2 cellular contexts compared by ENCODE assay signal in genomic region chr1:17719874-17720273, GRCh38.
TF ChIP-seq lines count a peak whose summit lies in the region.

No MANE protein-coding gene starts in this region.

TF ChIP-seq in IMR-90, 13 proteins besides CTCF, POLR2A, EP300 and RAD21:
- 0 out of 2 replicates have a peak, but pooled peaks have one; percentile 8 for TF ChIP-seq MAFK (IDR thresholded peaks at IDR 0.05; ENCODE audit: low read depth, low read length)
- no peak for TF ChIP-seq USF2 (IDR thresholded peaks at IDR 0.05; ENCODE audit: low read depth, low read length)
- TF ChIP-seq NFE2L2 (IDR thresholded peaks at IDR 0.05; ENCODE audit: low read depth, low read length), result peak; percentile 58

TF ChIP-seq in K562, 482 proteins besides CTCF, POLR2A, EP300 and RAD21:
- TF ChIP-seq COPS2 (conservative IDR thresholded peaks at IDR 0.05) (no peak), JUND (IDR thresholded peaks at IDR 0.05; ENCODE audit: borderline replicate concordance, low read depth, low read length) (no peak), JUND (tag; IDR thresholded peaks at IDR 0.05; ENCODE audit: borderline replicate concordance, low read depth, low read length) (no peak), C11orf30 (IDR thresholded peaks at IDR 0.05; ENCODE audit: low read depth) (peak; percentile 80), NFE2L1 (tag; IDR thresholded peaks at IDR 0.05; ENCODE audit: borderline replicate concordance, low read depth) (0 out of 2 replicates have a peak, but pooled peaks have one; percentile 6), RBBP5 (IDR thresholded peaks at IDR 0.05; ENCODE audit: borderline replicate concordance, insufficient read depth, low read length, poor library complexity, severe bottlenecking) (no peak), E2F3 (CRISPR knock-in tag; IDR thresholded peaks at IDR 0.05) (no peak), MAFG (tag; conservative IDR thresholded peaks at IDR 0.05) (peak; percentile 84), SIRT6 (IDR thresholded peaks at IDR 0.05; ENCODE audit: low read depth, low read length) (no peak), SMARCA5 (IDR thresholded peaks at IDR 0.05) (no peak), MAFK (IDR thresholded peaks at IDR 0.05; ENCODE audit: low read length) (peak; percentile 58), MAZ (CRISPR knock-in tag; conservative IDR thresholded peaks at IDR 0.05 in 1 of 2, IDR thresholded peaks at IDR 0.05 in 1 of 2) (no peak), CXXC5 (CRISPR knock-in tag; IDR thresholded peaks at IDR 0.05) (no peak), MAFF (IDR thresholded peaks at IDR 0.05; ENCODE audit: low read length) (peak; percentile 47; the same call in 1 of the 2 replicates), ZNF316 (IDR thresholded peaks at IDR 0.05) (peak; percentile 72), NFE2 (IDR thresholded peaks at IDR 0.05; ENCODE audit: low read depth) (peak; percentile 70; the same call in 1 of the 2 replicates), ETV1 (tag; conservative IDR thresholded peaks at IDR 0.05; ENCODE audit: low read depth) (no peak), NR2C1 (IDR thresholded peaks at IDR 0.05) (no peak), NR2C1 (tag; IDR thresholded peaks at IDR 0.05) (no peak)
